Comparison of ENCODE assay signal across 8 cellular contexts in the genomic region with DNA sequence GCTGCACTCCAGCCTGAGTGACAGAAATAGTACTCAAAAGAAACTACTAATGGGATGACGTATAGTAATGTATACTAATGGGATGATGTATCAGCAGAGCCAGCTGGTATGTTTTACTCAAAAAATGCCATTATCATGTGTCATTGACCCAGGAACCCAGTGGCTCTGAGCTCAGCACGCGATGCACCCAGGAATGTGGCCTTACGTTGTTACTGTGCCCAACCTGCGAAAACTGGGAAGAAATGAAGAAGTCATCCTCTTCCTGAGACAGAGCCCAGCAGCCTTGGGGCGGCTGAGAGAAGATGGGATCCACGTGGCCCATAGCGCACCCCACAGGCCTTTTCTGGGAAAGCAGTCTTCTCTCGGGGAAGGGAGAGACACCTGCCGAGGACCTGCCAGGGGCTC. TPM values are rescaled to one million over a fixed set of nuclear protein-coding genes. Genes with fewer than 3 reads are reported as not detected.
DNase-seq lines count a peak whose midpoint lies in the region; ATAC-seq and TF ChIP-seq lines count a peak whose summit lies in the region.
"Had no signal": no experiment of that assay in that cellular context is flagged by ENCODE, and none has a peak within 500 bp of the region (broad histone marks: within the 10 kb centered on the region; RNA-seq: fewer than 3 reads in every experiment).

No MANE protein-coding gene starts in this region.

- H3K4me3 ChIP-seq in GM12875 (ENCODE audit: low read depth, low read length) (no peak overlapping the region), OCI-LY7 (ENCODE audit: low read depth, low read length, poor library complexity, severe bottlenecking) (no peak overlapping the region), rectal smooth muscle tissue (ENCODE audit: low read length) (no peak overlapping the region)

- no peak for DNase-seq in OCI-LY7 (ENCODE audit: low spot score)
- DNase-seq in dedifferentiated amniotic fluid mesenchymal stem cell (ENCODE audit: extremely low spot score), result peak; percentile 96
- DNase-seq in LoVo (ENCODE audit: low spot score), result no peak
- no peak for DNase-seq in NCI-H146 (lab: John Stamatoyannopoulos, UW)
- DNase-seq: NCI-H187 treated with DMSO at 0.1 percent for 48 hours had no signal

- H3K36me3 ChIP-seq in OCI-LY7 (ENCODE audit: insufficient read depth, low read length), result peaks cover 78% of the 10 kb centered on the region
- H3K36me3 ChIP-seq in rectal smooth muscle tissue (ENCODE audit: control insufficient read depth, insufficient read depth, low read length), result peaks cover 30% of the 10 kb centered on the region

- H3K27me3 ChIP-seq in rectal smooth muscle tissue (ENCODE audit: control insufficient read depth, insufficient read depth, low read length), result no peaks in the 10 kb centered on the region

- no peaks in the 10 kb centered on the region for H4K20me1 ChIP-seq in OCI-LY7 (ENCODE audit: insufficient read depth, low read length)

- no peak overlapping the region for H3K4me2 ChIP-seq in OCI-LY7 (ENCODE audit: low read length)

- POLR2A ChIA-PET in OCI-LY7 (lab: Charles Lee), result no interaction called here

- H3K9me3 ChIP-seq in OCI-LY7 (ENCODE audit: low read length), result no peaks in the 10 kb centered on the region

- no peak overlapping the region for H3K27ac ChIP-seq in OCI-LY7 (ENCODE audit: low read depth, low read length, poor library complexity, severe bottlenecking)
- peak overlapping the region; percentile 6 for H3K27ac ChIP-seq in rectal smooth muscle tissue (ENCODE audit: low read depth, low read length)

- CTCF ChIA-PET in OCI-LY7 (lab: Charles Lee; ENCODE audit: unreplicated experiment), result no interaction called here

- H3K4me1 ChIP-seq in OCI-LY7 (ENCODE audit: insufficient read depth, low read length, poor library complexity, severe bottlenecking) (no peaks in the 10 kb centered on the region), rectal smooth muscle tissue (ENCODE audit: control insufficient read depth, insufficient read depth, low read length) (no peaks in the 10 kb centered on the region)

- BruUV-seq in OCI-LY7 (replicated peaks; lab: Mats Ljungman, UMichigan), result no TSS peak

- peaks cover 5% of the 10 kb centered on the region for H3K79me2 ChIP-seq in OCI-LY7 (ENCODE audit: insufficient read depth, low read depth, low read length)

- no peak overlapping the region for H3K9ac ChIP-seq in rectal smooth muscle tissue (ENCODE audit: low read length)

- TF ChIP-seq CTCF in GM12875 (IDR thresholded peaks at IDR 0.05; ENCODE audit: borderline replicate concordance, insufficient read depth, low read depth, low read length), result 0 out of 2 replicates have a peak, but pooled peaks have one; percentile 7
- TF ChIP-seq CTCF in OCI-LY7 (conservative IDR thresholded peaks at IDR 0.05; ENCODE audit: low read length), result peak; percentile 48; the same call in 1 of the 2 replicates

- H3K9me2 ChIP-seq in OCI-LY7 (ENCODE audit: insufficient read depth, low read length), result no peaks in the 10 kb centered on the region

- ATAC-seq in HG02610 (IDR thresholded peaks at IDR 0.05; ENCODE audit: unreplicated experiment), result no peak

- intact Hi-C loops in OCI-LY7 (cut with micrococcal nuclease; ENCODE audit: unreplicated experiment), result no loop called here

- H2AFZ ChIP-seq in OCI-LY7 (ENCODE audit: low read length), result no peak overlapping the region

RNA-seq across cellular contexts. Expression of gene UBE2J2, which starts 8.8 kb away (rescaled TPM):
- 61.6 and 69.2 TPM in 2 replicates for total RNA-seq in OCI-LY7 (2014; rRNA removed; shearing (Covaris generic))
- 87.0 and 88.7 TPM in 2 replicates for total RNA-seq in OCI-LY7 (2022)

RNA-seq across cellular contexts. Expression of gene SCNN1D, which starts 15.4 kb away (rescaled TPM):
- 3.9 and 6.2 TPM in 2 replicates for total RNA-seq in OCI-LY7 (2014; rRNA removed; shearing (Covaris generic))
- 11.3 and 12.7 TPM in 2 replicates for total RNA-seq in OCI-LY7 (2022)

RNA-seq across cellular contexts. Expression of gene C1QTNF12, which starts 18.3 kb away (rescaled TPM):
- 0.49 and 1.8 TPM in 2 replicates for total RNA-seq in OCI-LY7 (2014; rRNA removed; shearing (Covaris generic))
- total RNA-seq in OCI-LY7 (2022), result 6.1 and 7.0 TPM in 2 replicates

RNA-seq across cellular contexts. Expression of gene B3GALT6, which starts 32.8 kb away (rescaled TPM):
- total RNA-seq in OCI-LY7 (2014; rRNA removed; shearing (Covaris generic)), result 36.2 and 37.7 TPM in 2 replicates
- total RNA-seq in OCI-LY7 (2022), result 25.0 and 27.1 TPM in 2 replicates

RNA-seq across cellular contexts. Expression of gene SDF4, which starts 33.1 kb away (rescaled TPM):
- total RNA-seq in OCI-LY7 (2014; rRNA removed; shearing (Covaris generic)), result 44.2 and 47.7 TPM in 2 replicates
- 82.8 and 85.7 TPM in 2 replicates for total RNA-seq in OCI-LY7 (2022)
